In genomic region chr2:174605687-174606086, GRCh38 we compare ENCODE assay signal across 2 cellular contexts.
TF ChIP-seq lines count a peak whose summit lies in the region.

No MANE protein-coding gene starts in this region.

TF ChIP-seq in liver, 16 proteins besides CTCF, POLR2A, EP300 and RAD21:
- TF ChIP-seq RXRA (IDR thresholded peaks at IDR 0.05) (no peak), ZBTB33 (IDR thresholded peaks at IDR 0.05) (no peak), FOXA2 (IDR thresholded peaks at IDR 0.05) (no peak), HNF4A (conservative IDR thresholded peaks at IDR 0.05) (no peak), ATF3 (IDR thresholded peaks at IDR 0.05) (no peak), HNF4G (IDR thresholded peaks at IDR 0.05) (no peak), GABPA (IDR thresholded peaks at IDR 0.05 in 1 of 2, conservative IDR thresholded peaks at IDR 0.05 in 1 of 2) (no peak), FOXA1 (IDR thresholded peaks at IDR 0.05) (no peak), REST (IDR thresholded peaks at IDR 0.05) (no peak), TAF1 (conservative IDR thresholded peaks at IDR 0.05) (no peak), YY1 (IDR thresholded peaks at IDR 0.05) (no peak), MAX (IDR thresholded peaks at IDR 0.05) (no peak), NR2F2 (IDR thresholded peaks at IDR 0.05) (no peak), SP1 (IDR thresholded peaks at IDR 0.05) (no peak), JUND (IDR thresholded peaks at IDR 0.05) (no peak), EGR1 (IDR thresholded peaks at IDR 0.05; ENCODE audit: low read depth in 2 of 2) (no peak)

TF ChIP-seq in HepG2, 621 proteins besides CTCF, POLR2A, EP300 and RAD21:
- TF ChIP-seq GABPB1 (CRISPR knock-in tag; IDR thresholded peaks at IDR 0.05) = no peak
- TF ChIP-seq ZNF280B (CRISPR knock-in tag; IDR thresholded peaks at IDR 0.05; ENCODE audit: borderline replicate concordance) = no peak
- no peak for TF ChIP-seq REPIN1 (CRISPR knock-in tag; IDR thresholded peaks at IDR 0.05; ENCODE audit: borderline replicate concordance, low read depth)
